ENCODE assay signal across 14 cellular contexts in genomic region chr7:84535584-84536255, GRCh38.
DNase-seq lines count a peak whose midpoint lies in the region; FAIRE-seq and TF ChIP-seq lines count a peak whose summit lies in the region.
"Had no signal": no experiment of that assay in that cellular context is flagged by ENCODE, and none has a peak within 500 bp of the region (broad histone marks: within the 10 kb centered on the region; RNA-seq: fewer than 3 reads in every experiment).

No MANE protein-coding gene starts in this region.

- dilution Hi-C loops in keratinocyte (cut with MboI; ENCODE audit: extremely low pct_ligation_motif_present, low sequenced_read_pairs) = no loop called here

- DNase-seq in DMS 273 treated with DMSO at 0.1 percent for 48 hours (lab: John Stamatoyannopoulos, UW) (peak; percentile 14), SJSA1 (ENCODE audit: low read depth in 1 of 2, low spot score in 2 of 2) (no peak), keratinocyte (ENCODE audit: low read depth, low spot score) (no peak), renal cortical epithelial cell (ENCODE audit: low read depth) (peak; percentile 54), GM12891 (ENCODE audit: insufficient read length, low spot score) (no peak), RKO (ENCODE audit: low spot score) (no peak), HUDEP-2 (lab: John Stamatoyannopoulos, UW; ENCODE audit: unreplicated experiment in 76 of 76) (no peak)
- no peak for DNase-seq in activated CD4-positive, alpha-beta T cell treated with anti-CD3 and anti-CD28 coated beads for 1 hour
- DNase-seq: CD8-positive, alpha-beta T cell; NCI-H2081 treated with DMSO at 0.1 percent for 48 hours; NCI-H2227 treated with DMSO at 0.1 percent for 48 hours; NCI-H524 treated with DMSO at 0.1 percent for 48 hours; NK-92 treated with Interleukin-12 subunit alpha and Interleukin-12 subunit beta, amount 100 ng/mL, for 24 hours; OCI-M1 had no signal

- no peak for TF ChIP-seq POLR2A in GM12891 (IDR thresholded peaks at IDR 0.05; ENCODE audit: low read depth, low read length)

- H3K4me1 ChIP-seq in SJSA1 (replicated peaks) (peaks cover 20% of the 10 kb centered on the region), keratinocyte (ENCODE audit: control insufficient read depth, extremely low read depth, insufficient read depth, low read length) (peaks cover 3% of the 10 kb centered on the region)

- H2AFZ ChIP-seq in keratinocyte (ENCODE audit: control insufficient read depth, low read length) = peak overlapping the region; percentile 1

- H3K27ac ChIP-seq in SJSA1 = peak overlapping the region; percentile 14; the same call in 1 of the 2 replicates
- no peak overlapping the region for H3K27ac ChIP-seq in keratinocyte (ENCODE audit: control insufficient read depth, insufficient read depth, low read length)

- FAIRE-seq in keratinocyte (lab: Jason Lieb, UNC) = peak; percentile 17
- FAIRE-seq in GM12891 (lab: Jason Lieb, UNC) = no peak

- no peak for TF ChIP-seq CTCF in keratinocyte (optimal IDR thresholded peaks at IDR 0.05 in 1 of 3, IDR thresholded peaks at IDR 0.05 in 1 of 3, conservative IDR thresholded peaks at IDR 0.05 in 1 of 3; ENCODE audit: extremely low read depth in 1 of 3, insufficient read depth in 2 of 3, low read length in 3 of 3)

- H3K36me3 ChIP-seq in SJSA1 (no peaks in the 10 kb centered on the region), keratinocyte (ENCODE audit: control insufficient read depth in 2 of 2, extremely low read depth in 1 of 2, insufficient read depth in 2 of 2, low read length in 2 of 2) (no peaks in the 10 kb centered on the region)

- no peaks in the 10 kb centered on the region for H3K79me2 ChIP-seq in keratinocyte (ENCODE audit: control insufficient read depth, insufficient read depth, low read length)

- no peaks in the 10 kb centered on the region for H4K20me1 ChIP-seq in keratinocyte (ENCODE audit: control insufficient read depth, extremely low read depth, insufficient read depth, low read length)

- no peaks in the 10 kb centered on the region for H3K9me1 ChIP-seq in keratinocyte (ENCODE audit: control insufficient read depth, extremely low read depth, insufficient read depth, low read length)

- H3K9me3 ChIP-seq in SJSA1 (replicated peaks) (no peaks in the 10 kb centered on the region), keratinocyte (ENCODE audit: control insufficient read depth, low read depth, low read length) (no peaks in the 10 kb centered on the region)

- H3K4me3 ChIP-seq in SJSA1 (no peak overlapping the region), keratinocyte (ENCODE audit: control insufficient read depth in 2 of 3, extremely low read depth in 1 of 3, insufficient read depth in 2 of 3, low read depth in 1 of 3, low read length in 3 of 3) (no peak overlapping the region)

- H3K9ac ChIP-seq in keratinocyte (ENCODE audit: control insufficient read depth, extremely low read depth, insufficient read depth, low read length) = no peak overlapping the region

- no peak overlapping the region for H3K4me2 ChIP-seq in keratinocyte (ENCODE audit: control insufficient read depth, extremely low read depth, insufficient read depth, low read depth, low read length)

- H3K27me3 ChIP-seq in SJSA1 (replicated peaks) = no peaks in the 10 kb centered on the region
- no peaks in the 10 kb centered on the region for H3K27me3 ChIP-seq in keratinocyte (ENCODE audit: control insufficient read depth, extremely low read depth, insufficient read depth, low read length)

TF ChIP-seq in GM12891, 5 proteins besides CTCF, POLR2A, EP300 and RAD21:
- TF ChIP-seq POLR2AphosphoS5 (IDR thresholded peaks at IDR 0.05; ENCODE audit: low read depth, low read length) (no peak), POU2F2 (IDR thresholded peaks at IDR 0.05; ENCODE audit: low read depth, low read length) (no peak), TAF1 (IDR thresholded peaks at IDR 0.05; ENCODE audit: low read depth, low read length) (no peak), PAX5 (IDR thresholded peaks at IDR 0.05; ENCODE audit: insufficient read depth, low read length, severe bottlenecking) (no peak), SPI1 (IDR thresholded peaks at IDR 0.05; ENCODE audit: low read depth, low read length) (no peak)

Comparison
In these comparisons a context has a peak if more than half of its experiments do, and no peak if none do; other contexts are left out.
1. DNase-seq: peak in DMS 273 treated with DMSO at 0.1 percent for 48 hours (single experiment) and renal cortical epithelial cell (single experiment); none in SJSA1 (0 of 2), keratinocyte (single experiment), activated CD4-positive, alpha-beta T cell treated with anti-CD3 and anti-CD28 coated beads for 1 hour (single experiment), GM12891 (single experiment), RKO (single experiment) and HUDEP-2 (0 of 76).